26 cellular contexts compared by ENCODE assay signal in the genomic region with DNA sequence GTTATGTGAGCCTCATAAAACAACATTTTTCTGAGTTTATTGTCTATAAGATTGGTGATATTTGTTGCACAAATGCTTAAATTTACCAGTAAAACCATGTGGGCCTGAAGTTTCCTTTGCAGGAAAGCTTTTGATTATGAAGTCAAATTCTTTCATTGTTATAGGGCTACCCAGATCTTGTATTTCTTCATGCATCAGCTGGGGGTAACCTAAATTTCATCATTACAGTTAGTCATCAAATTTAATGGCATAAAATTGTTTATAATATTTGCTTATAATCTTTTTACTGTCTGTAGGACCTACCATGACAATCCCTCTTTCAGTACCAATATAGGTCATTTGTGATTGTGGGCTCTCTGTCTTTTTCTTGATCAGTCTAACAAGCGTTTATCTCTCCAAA. TPM values are rescaled to one million over a fixed set of nuclear protein-coding genes. Genes with fewer than 3 reads are reported as not detected.
DNase-seq lines count a peak whose midpoint lies in the region; ATAC-seq and TF ChIP-seq lines count a peak whose summit lies in the region.
"Had no signal": no experiment of that assay in that cellular context is flagged by ENCODE, and none has a peak within 500 bp of the region (broad histone marks: within the 10 kb centered on the region; RNA-seq: fewer than 3 reads in every experiment).

No MANE protein-coding gene starts in this region.

- H3K4me1 ChIP-seq in SJSA1 (replicated peaks) (peaks cover 45% of the 10 kb centered on the region), skeletal muscle satellite cell (ENCODE audit: control insufficient read depth, insufficient read depth, low read length) (peaks cover 35% of the 10 kb centered on the region)

- DNase-seq in GM03348 (ENCODE audit: low spot score) (peak; percentile 9), SJSA1 (ENCODE audit: low read depth in 1 of 2, low spot score in 2 of 2) (no peak), fibroblast of mammary gland (ENCODE audit: low read depth) (peak; percentile 44), D341Med (ENCODE audit: low spot score) (no peak), kidney tubule cell (ENCODE audit: low spot score) (no peak)
- DNase-seq: activated B cell treated with CpG ODN at 0.5 μM for 24 hours; activated CD4-positive, alpha-beta T cell treated with anti-CD3 and anti-CD28 coated beads, Interleukin-2, amount 50 U/mL, for 4 hours; activated naive CD4-positive, alpha-beta T cell treated with anti-CD3 and anti-CD28 coated beads for 36 hours; activated T-cell treated with anti-CD3 and anti-CD28 coated beads, Interleukin-2, amount 50 U/mL, for 72 hours; AML-193; amygdala; CD4-positive, alpha-beta T cell; DMS 273 treated with DMSO at 0.1 percent for 48 hours; islet precursor cell; NCI-H1105; NCI-H2029; NCI-H526 treated with DMSO at 0.1 percent for 48 hours; SJCRH30; stimulated activated CD4-positive, alpha-beta T cell treated with anti-CD3 and anti-CD28 coated beads, Interleukin-4, amount 100 ng/mL, for 4 hours; stimulated activated naive B cell treated with anti-CD40 and anti-IgM and Interleukin-4, amounts not matched to agents 10 μg/mL and 1 μg/mL and 100 μg/mL, for 72 hours had no signal

- no peaks in the 10 kb centered on the region for H3K9me3 ChIP-seq in SJSA1 (replicated peaks)
- H3K9me3 ChIP-seq in skeletal muscle satellite cell (replicated peaks; ENCODE audit: low read length) = no peaks in the 10 kb centered on the region
- H3K9me3 ChIP-seq: esophagus muscularis mucosa, SJCRH30 had no signal

- H3K36me3 ChIP-seq in SJSA1 (peaks cover 22% of the 10 kb centered on the region), skeletal muscle satellite cell (ENCODE audit: insufficient read depth, low read length) (peaks cover 6% of the 10 kb centered on the region)

- TF ChIP-seq CTCF in fibroblast of mammary gland (conservative IDR thresholded peaks at IDR 0.05; ENCODE audit: control insufficient read depth, insufficient read depth, low read depth, low read length) = no peak

- H3K27me3 ChIP-seq in SJSA1 (replicated peaks) (no peaks in the 10 kb centered on the region), skeletal muscle satellite cell (ENCODE audit: control insufficient read depth, insufficient read depth, low read length) (no peaks in the 10 kb centered on the region)
- H3K27me3 ChIP-seq: cardiac muscle cell, esophagus muscularis mucosa, SJCRH30 had no signal

- no peak overlapping the region for H3K4me3 ChIP-seq in SJSA1
- H3K4me3 ChIP-seq in fibroblast of mammary gland (ENCODE audit: control insufficient read depth, low read depth, low read length) = no peak overlapping the region
- H3K4me3 ChIP-seq in skeletal muscle satellite cell (ENCODE audit: low read length) = no peak overlapping the region
- H3K4me3 ChIP-seq: cardiac muscle cell, esophagus muscularis mucosa, SJCRH30 had no signal

- H3K9ac ChIP-seq in skeletal muscle satellite cell (ENCODE audit: low read depth, low read length) = no peak overlapping the region

- no peak for ATAC-seq in GM21576 (IDR thresholded peaks at IDR 0.05; ENCODE audit: unreplicated experiment)
- ATAC-seq: activated T-cell treated with anti-CD3 and anti-CD28 coated beads, Interleukin-2, amount 50 U/mL, for 72 hours; natural killer cell treated with Interleukin-12 subunit alpha and Interleukin-12 subunit beta and Interleukin-15 and Interleukin-18, amount 100 ng/mL, for 72 hours; stimulated activated naive B cell treated with anti-CD40 and anti-IgM and Interleukin-4, amounts not matched to agents 10 μg/mL and 1 μg/mL and 100 μg/mL, for 72 hours had no signal

- H3K4me2 ChIP-seq in skeletal muscle satellite cell (ENCODE audit: low read length) = peak overlapping the region; percentile 54

- peak overlapping the region; percentile 65; the same call in 1 of the 2 replicates for H3K27ac ChIP-seq in SJSA1
- H3K27ac ChIP-seq: cardiac muscle cell, esophagus muscularis mucosa, HL-60, SJCRH30 had no signal

RNA-seq across cellular contexts. Expression of gene SMAD2, which starts 47.8 kb away (rescaled TPM):
- total RNA-seq in SJSA1 (2014; rRNA removed; shearing (Covaris generic)) = 76.4 and 127 TPM in 2 replicates
- 23.2 and 24.1 TPM in 2 replicates for total RNA-seq in skeletal muscle satellite cell (2012; rRNA removed)

Comparison
In these comparisons a context has a peak if more than half of its experiments do, and no peak if none do; other contexts are left out.
1. DNase-seq: peak in GM03348 (single experiment) and fibroblast of mammary gland (single experiment); none in SJSA1 (0 of 2), D341Med (single experiment) and kidney tubule cell (single experiment).